ENCODE assay signal across 9 cellular contexts in genomic region chr4:87839309-87839946, GRCh38. TPM values are rescaled to one million over a fixed set of nuclear protein-coding genes. Genes with fewer than 3 reads are reported as not detected.
DNase-seq lines count a peak whose midpoint lies in the region; ATAC-seq and TF ChIP-seq lines count a peak whose summit lies in the region.
"Had no signal": no experiment of that assay in that cellular context is flagged by ENCODE, and none has a peak within 500 bp of the region (broad histone marks: within the 10 kb centered on the region; RNA-seq: fewer than 3 reads in every experiment).

No MANE protein-coding gene starts in this region.

- H3K36me3 Mint-ChIP-seq in endothelial cell (ENCODE audit: low read depth, unreplicated experiment) = no peaks in the 10 kb centered on the region
- H3K36me3 Mint-ChIP-seq: activated naive CD8-positive, alpha-beta T cell had no signal

- 0 to 1% methylated on average over 5 of the region's 5 CpGs for WGBS in aorta, 2 donors

- no peaks in the 10 kb centered on the region for H3K27me3 ChIP-seq in aorta (ENCODE audit: control insufficient read depth in 1 of 2, insufficient read depth in 2 of 2, low read length in 1 of 2)

- intact Hi-C loops in aorta (cut with DNase I) = loop anchor here (2.0 to 5.0 kb wide), 3 partner anchors 157 to 297 kb away; no protein-coding TSS in a partner anchor

- no peak overlapping the region for H3K27ac ChIP-seq in aorta (ENCODE audit: low read depth in 1 of 2, low read length in 2 of 2)

- no peaks in the 10 kb centered on the region for H3K4me1 Mint-ChIP-seq in endothelial cell (ENCODE audit: unreplicated experiment)

- DNase-seq in NCI-H748 (lab: John Stamatoyannopoulos, UW; ENCODE audit: unreplicated experiment) (peak; percentile 24), NCI-H748 treated with DMSO at 0.1 percent for 48 hours (lab: John Stamatoyannopoulos, UW) (no peak), OCI-M1 (lab: John Stamatoyannopoulos, UW) (peak; percentile 54), endothelial cell (ENCODE audit: low spot score) (no peak), myocyte (ENCODE audit: low read depth) (peak; percentile 32), HK-2 (ENCODE audit: unreplicated experiment) (no peak), aorta (no peak)

- no peaks in the 10 kb centered on the region for H3K9me3 ChIP-seq in aorta (ENCODE audit: control insufficient read depth, low read length)

- peak; percentile 81 for TF ChIP-seq CTCF in endothelial cell (IDR thresholded peaks at IDR 0.05; ENCODE audit: unreplicated experiment)

- peaks cover 3% of the 10 kb centered on the region for H3K27me3 Mint-ChIP-seq in endothelial cell (ENCODE audit: unreplicated experiment)

- ATAC-seq in HG02588 (IDR thresholded peaks at IDR 0.05; ENCODE audit: unreplicated experiment) (peak; percentile 58), aorta (ENCODE audit: low FRiP score) (no peak)

- peaks cover 0 to 1% of the 10 kb centered on the region in 2 donors for H3K4me1 ChIP-seq in aorta (ENCODE audit: control insufficient read depth in 1 of 2, insufficient read depth in 2 of 2, low read length in 2 of 2)

- H3K36me3 ChIP-seq in aorta (ENCODE audit: control insufficient read depth in 1 of 2, insufficient read depth in 2 of 2, low read length in 1 of 2) = no peaks in the 10 kb centered on the region

- no peak overlapping the region for H3K4me3 ChIP-seq in aorta (ENCODE audit: low read length in 2 of 2)

- H3K4me3 Mint-ChIP-seq in endothelial cell (ENCODE audit: unreplicated experiment) = no peak overlapping the region
- H3K4me3 Mint-ChIP-seq: activated naive CD8-positive, alpha-beta T cell had no signal

- no peaks in the 10 kb centered on the region for H3K9me3 Mint-ChIP-seq in endothelial cell (ENCODE audit: unreplicated experiment)

- no peak overlapping the region for H3K27ac Mint-ChIP-seq in endothelial cell (ENCODE audit: unreplicated experiment)
- H3K27ac Mint-ChIP-seq: activated naive CD8-positive, alpha-beta T cell had no signal

RNA-seq across cellular contexts. Expression of gene MEPE, which starts 6.7 kb away (rescaled TPM):
- total RNA-seq in endothelial cell (ENCODE audit: unreplicated experiment) (not detected), myocyte (not detected in 2 replicates), aorta (not detected)
- polyA plus RNA-seq in myocyte (2012) = not detected
- not detected for polyA plus RNA-seq in aorta

RNA-seq across cellular contexts. Expression of gene IBSP, which starts 40.1 kb away (rescaled TPM):
- total RNA-seq in endothelial cell (ENCODE audit: unreplicated experiment) (not detected), myocyte (not detected in 2 replicates), aorta (1 to 10 TPM in 1 of 2 donors, not detected in 1; 2.6 TPM)
- polyA plus RNA-seq in myocyte (2012) = not detected
- not detected for polyA plus RNA-seq in aorta

Comparison
In these comparisons a context has a peak if more than half of its experiments do, and no peak if none do; other contexts are left out.
1. DNase-seq: peak in NCI-H748 (single experiment), OCI-M1 (single experiment) and myocyte (single experiment); none in NCI-H748 treated with DMSO at 0.1 percent for 48 hours (single experiment), endothelial cell (single experiment), HK-2 (single experiment) and aorta (0 of 2).